Comparison of ENCODE assay signal across 16 cellular contexts in the genomic region with DNA sequence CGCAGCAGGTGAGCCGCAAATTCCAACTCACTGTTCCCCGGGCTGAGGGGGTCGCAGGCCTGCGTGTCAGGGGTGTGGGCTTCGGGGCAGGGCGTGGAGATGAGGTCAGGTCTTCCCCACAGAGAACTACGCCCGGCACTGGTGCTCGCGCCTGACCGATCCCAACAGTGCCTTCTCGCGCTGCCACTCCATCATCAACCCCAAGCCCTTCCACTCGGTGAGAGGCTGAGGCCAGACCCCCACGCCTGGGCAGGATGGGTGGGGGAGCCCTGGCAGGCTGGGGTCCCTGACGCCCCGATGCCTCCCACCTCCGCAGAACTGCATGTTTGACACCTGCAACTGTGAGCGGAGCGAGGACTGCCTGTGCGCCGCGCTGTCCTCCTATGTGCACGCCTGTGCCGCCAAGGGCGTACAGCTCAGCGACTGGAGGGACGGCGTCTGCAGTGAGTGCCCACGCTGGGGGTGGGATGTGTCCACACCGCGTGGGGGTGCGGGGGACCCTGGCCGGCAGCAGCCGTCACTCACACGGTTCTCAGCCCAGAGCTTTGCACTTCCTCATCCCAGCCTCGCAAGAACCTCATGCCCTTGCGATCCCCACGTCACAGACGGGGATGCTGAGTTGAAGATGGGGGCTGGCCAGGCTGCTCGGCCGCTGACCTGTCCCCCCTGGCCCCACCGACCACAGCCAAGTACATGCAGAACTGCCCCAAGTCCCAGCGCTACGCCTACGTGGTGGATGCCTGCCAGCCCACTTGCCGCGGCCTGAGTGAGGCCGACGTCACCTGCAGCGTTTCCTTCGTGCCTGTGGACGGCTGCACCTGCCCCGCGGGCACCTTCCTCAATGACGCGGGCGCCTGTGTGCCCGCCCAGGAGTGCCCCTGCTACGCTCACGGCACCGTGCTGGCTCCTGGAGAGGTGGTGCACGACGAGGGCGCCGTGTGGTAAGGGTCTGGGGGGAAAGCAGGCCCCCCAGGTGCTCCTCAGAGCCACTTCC. TPM values are rescaled to one million over a fixed set of nuclear protein-coding genes. Genes with fewer than 3 reads are reported as not detected.
DNase-seq lines count a peak whose midpoint lies in the region; ATAC-seq and TF ChIP-seq lines count a peak whose summit lies in the region.
"Had no signal": no experiment of that assay in that cellular context is flagged by ENCODE, and none has a peak within 500 bp of the region (broad histone marks: within the 10 kb centered on the region; RNA-seq: fewer than 3 reads in every experiment).

No MANE protein-coding gene starts in this region.

- H3K9me3 ChIP-seq in H9 (ENCODE audit: control insufficient read depth, low read depth, low read length), result no peaks in the 10 kb centered on the region
- no peaks in the 10 kb centered on the region for H3K9me3 ChIP-seq in mucosa of descending colon
- H3K9me3 ChIP-seq: thyroid gland had no signal

- WGBS in H9 (ENCODE audit: extremely low coverage, insufficient read length, low lambda C conversion rate), result no CpG with 5 or more reads among the region's 67 CpGs

- no peaks in the 10 kb centered on the region for H3K79me1 ChIP-seq in H9 (ENCODE audit: insufficient read depth, low read depth, low read length, poor library complexity, severe bottlenecking)

- H3K4me3 Mint-ChIP-seq in H9, result no peak overlapping the region
- H3K4me3 Mint-ChIP-seq: activated naive CD8-positive, alpha-beta T cell treated with anti-CD3 and anti-CD28 coated beads, Interleukin-2, amount 10 ng/mL, durations not matched to agents 7 days and 5 days had no signal

- no peak overlapping the region for H4K91ac ChIP-seq in H9 (ENCODE audit: insufficient read length, low read depth, low read length)

- no peak overlapping the region for H2AFZ ChIP-seq in H9 (ENCODE audit: low read length)
- H2AFZ ChIP-seq: parathyroid adenoma had no signal

- H3K36me3 ChIP-seq in mucosa of descending colon (ENCODE audit: low read depth), result no peaks in the 10 kb centered on the region
- H3K36me3 ChIP-seq: thyroid gland had no signal

- H4K5ac ChIP-seq in H9 (ENCODE audit: insufficient read length, low read depth, low read length), result no peak overlapping the region

- H3K56ac ChIP-seq in H9 (ENCODE audit: insufficient read length, low read depth, low read length), result no peak overlapping the region

- H3T11ph ChIP-seq in H9 (ENCODE audit: low read length), result no peak overlapping the region

- no peak overlapping the region for H2BK20ac ChIP-seq in H9 (ENCODE audit: low read depth, low read length, poor library complexity, severe bottlenecking)

- no peaks in the 10 kb centered on the region for H3K23me2 ChIP-seq in H9 (ENCODE audit: insufficient read length, low read depth, low read length, poor library complexity, severe bottlenecking)

- TF ChIP-seq CTCF in H9 (conservative IDR thresholded peaks at IDR 0.05), result no peak
- TF ChIP-seq CTCF in mucosa of descending colon (IDR thresholded peaks at IDR 0.05), result no peak

- no peaks in the 10 kb centered on the region for H3K36me3 Mint-ChIP-seq in H9 (ENCODE audit: insufficient read depth in 1 of 3, low read depth in 3 of 3)
- H3K36me3 Mint-ChIP-seq: activated naive CD8-positive, alpha-beta T cell treated with anti-CD3 and anti-CD28 coated beads, Interleukin-2, amount 10 ng/mL, durations not matched to agents 7 days and 5 days had no signal

- no peak overlapping the region for H2BK120ac ChIP-seq in H9 (ENCODE audit: low read depth, low read length, poor library complexity, severe bottlenecking)

- H4K8ac ChIP-seq in H9 (replicated peaks; ENCODE audit: insufficient read length, low read depth, low read length), result no peak overlapping the region

- no peak overlapping the region for H3K9ac ChIP-seq in H9 (ENCODE audit: extremely low read depth, insufficient read length, low read length)
- H3K9ac ChIP-seq: KMS-11, parathyroid adenoma had no signal

- intact Hi-C loops in mucosa of descending colon (cut with DNase I, micrococcal nuclease), result no loop called here

- no peaks in the 10 kb centered on the region for H3K27me3 ChIP-seq in H9 (ENCODE audit: insufficient read depth, low read length)
- H3K27me3 ChIP-seq: thyroid gland had no signal

- DNase-seq in D341Med (ENCODE audit: low spot score), result peak; percentile 33
- peak; percentile 24 for DNase-seq in H9
- peak; percentile 27 to 60 (median 35) for DNase-seq in mucosa of descending colon
- DNase-seq in caudate nucleus (lab: John Stamatoyannopoulos, UW), result no peak
- no peak for DNase-seq in OCI-M1 (lab: John Stamatoyannopoulos, UW)
- DNase-seq: activated CD4-positive, alpha-beta T cell treated with anti-CD3 and anti-CD28 coated beads, Interleukin-2, amount 50 U/mL, for 1 hour; activated naive CD8-positive, alpha-beta T cell treated with anti-CD3 and anti-CD28 coated beads, Interleukin-2, amount 10 ng/mL, durations not matched to agents 7 days and 5 days; activated T-cell treated with anti-CD3 and anti-CD28 coated beads, Interleukin-2, amount 50 U/mL, for 1 hour; NCI-H1092; NCI-H446; T1000; thyroid gland had no signal

- no peak overlapping the region for H2BK5ac ChIP-seq in H9 (ENCODE audit: insufficient read length, low read length)

- H2AK5ac ChIP-seq in H9 (ENCODE audit: insufficient read length, low read length), result no peak overlapping the region

- no peak overlapping the region for H2BK12ac ChIP-seq in H9 (ENCODE audit: insufficient read length, low read depth, low read length)

- no peaks in the 10 kb centered on the region for H3K79me2 ChIP-seq in H9 (ENCODE audit: insufficient read depth, low read length)
- H3K79me2 ChIP-seq: parathyroid adenoma had no signal

- H4K20me1 ChIP-seq in H9 (ENCODE audit: control insufficient read depth, insufficient read depth, insufficient read length), result no peaks in the 10 kb centered on the region

- no peaks in the 10 kb centered on the region for H3K4me1 Mint-ChIP-seq in H9
- H3K4me1 Mint-ChIP-seq: activated naive CD8-positive, alpha-beta T cell treated with anti-CD3 and anti-CD28 coated beads, Interleukin-2, amount 10 ng/mL, durations not matched to agents 7 days and 5 days had no signal

- no peak overlapping the region for H3K4ac ChIP-seq in H9 (ENCODE audit: low read depth, low read length)

- H3K27ac Mint-ChIP-seq in H9, result no peak overlapping the region
- H3K27ac Mint-ChIP-seq: activated naive CD8-positive, alpha-beta T cell treated with anti-CD3 and anti-CD28 coated beads, Interleukin-2, amount 10 ng/mL, durations not matched to agents 7 days and 5 days had no signal

- H3K9me3 Mint-ChIP-seq in H9, result no peaks in the 10 kb centered on the region
- H3K9me3 Mint-ChIP-seq: activated naive CD8-positive, alpha-beta T cell treated with anti-CD3 and anti-CD28 coated beads, Interleukin-2, amount 10 ng/mL, durations not matched to agents 7 days and 5 days had no signal

- H3K4me1 ChIP-seq in H9 (ENCODE audit: insufficient read depth, low read length), result no peaks in the 10 kb centered on the region
- H3K4me1 ChIP-seq in mucosa of descending colon (ENCODE audit: low read depth), result peaks cover 51% of the 10 kb centered on the region
- H3K4me1 ChIP-seq: parathyroid adenoma, thyroid gland had no signal

- no peak overlapping the region for H2BK15ac ChIP-seq in H9 (ENCODE audit: low read depth, low read length)

- no peak overlapping the region for H3K23ac ChIP-seq in H9 (ENCODE audit: insufficient read length, low read depth, low read length)

- H3K27me3 Mint-ChIP-seq in H9 (ENCODE audit: low read depth), result no peaks in the 10 kb centered on the region
- H3K27me3 Mint-ChIP-seq: activated naive CD8-positive, alpha-beta T cell treated with anti-CD3 and anti-CD28 coated beads, Interleukin-2, amount 10 ng/mL, durations not matched to agents 7 days and 5 days had no signal

- no peak overlapping the region for H3K4me3 ChIP-seq in mucosa of descending colon
- H3K4me3 ChIP-seq: thyroid gland had no signal

- H3K14ac ChIP-seq in H9 (ENCODE audit: insufficient read depth, low read length), result no peak overlapping the region; the same call in 1 of the 2 replicates

- peak; percentile 39 for ATAC-seq in esophagus mucosa
- peak; percentile 7 for ATAC-seq in mucosa of descending colon
- no peak for ATAC-seq in HG02763 (IDR thresholded peaks at IDR 0.05; ENCODE audit: unreplicated experiment)

- H3K18ac ChIP-seq in H9 (ENCODE audit: insufficient read length, low read depth, low read length), result no peak overlapping the region

- no peak overlapping the region for H3K27ac ChIP-seq in H9 (ENCODE audit: insufficient read length, low read depth, low read length)
- H3K27ac ChIP-seq in caudate nucleus (ENCODE audit: low read depth, low read length), result no peak overlapping the region
- H3K27ac ChIP-seq: KMS-11, parathyroid adenoma, thyroid gland had no signal

- no peak overlapping the region for H3K4me2 ChIP-seq in H9 (ENCODE audit: insufficient read depth, insufficient read length, low read length)
- H3K4me2 ChIP-seq: KMS-11 had no signal

RNA-seq across cellular contexts. Expression of gene MUC5B, which starts 9.8 kb away (rescaled TPM):
- total RNA-seq in H9 (2021), result 0.02 TPM in 1 of 2 replicates, not detected in the other
- 16.0 TPM for total RNA-seq in esophagus mucosa
- total RNA-seq in mucosa of descending colon, result 100 to 1,000 TPM; 133 to 431 (median 135) TPM
- total RNA-seq: activated naive CD8-positive, alpha-beta T cell treated with anti-CD3 and anti-CD28 coated beads, Interleukin-2, amount 10 ng/mL, durations not matched to agents 7 days and 5 days; thyroid gland had no signal

Comparison
In these comparisons a context has a peak if more than half of its experiments do, and no peak if none do; other contexts are left out.
1. DNase-seq: peak in D341Med (single experiment), H9 (single experiment) and mucosa of descending colon (3 of 3); none in caudate nucleus (0 of 61) and OCI-M1 (single experiment).
2. RNA of gene MUC5B, which starts 9.8 kb away (total RNA-seq): 133 to 431 TPM in mucosa of descending colon and 16.0 TPM in esophagus mucosa (single experiment); 0.02 TPM in H9; every median in the first group is over 10 times any median in the second.